ENCODE assay signal across 8 cellular contexts in genomic region chr3:64687781-64688515, GRCh38. TPM values are rescaled to one million over a fixed set of nuclear protein-coding genes. Genes with fewer than 3 reads are reported as not detected.
DNase-seq lines count a peak whose midpoint lies in the region; ATAC-seq lines count a peak whose summit lies in the region.

Gene ADAMTS9 (minus strand): TSS chr3:64688000. CDS start chr3:64687657, 343 bp downstream.

- no peaks in the 10 kb centered on the region for H3K36me3 Mint-ChIP-seq in activated naive CD8-positive, alpha-beta T cell treated with anti-CD3 and anti-CD28 coated beads for 36 hours

- no peak for ATAC-seq in HG02870 (IDR thresholded peaks at IDR 0.05; ENCODE audit: unreplicated experiment)

- DNase-seq in H7 = peak; percentile 83
- peak; percentile 3 for DNase-seq in activated naive CD8-positive, alpha-beta T cell treated with anti-CD3 and anti-CD28 coated beads for 36 hours
- peak in 38 of 42 donors; percentile 15 to 76 (median 52) for DNase-seq in head of caudate nucleus
- DNase-seq in occipital lobe (lab: John Stamatoyannopoulos, UW) = peak; percentile 12
- DNase-seq in NCI-H1092 treated with DMSO at 0.1 percent for 48 hours (lab: John Stamatoyannopoulos, UW) = no peak
- no peak for DNase-seq in stimulated activated CD4-positive, alpha-beta T cell treated with anti-CD3 and anti-CD28 coated beads, Interleukin-4, amount 100 ng/mL, for 1 hour
- no peak for DNase-seq in NCI-H1436 treated with DMSO at 0.1 percent for 48 hours (lab: John Stamatoyannopoulos, UW)

- H3K4me3 ChIP-seq in H7 (ENCODE audit: insufficient read depth, low read depth, low read length) = peak within 1 kb of the TSS; percentile 78

- H3K9me3 Mint-ChIP-seq in activated naive CD8-positive, alpha-beta T cell treated with anti-CD3 and anti-CD28 coated beads for 36 hours = no peaks in the 10 kb centered on the region

- peaks cover 9% of the 10 kb centered on the region for H3K4me1 Mint-ChIP-seq in activated naive CD8-positive, alpha-beta T cell treated with anti-CD3 and anti-CD28 coated beads for 36 hours

- H3K27me3 Mint-ChIP-seq in activated naive CD8-positive, alpha-beta T cell treated with anti-CD3 and anti-CD28 coated beads for 36 hours = peaks cover 69% of the 10 kb centered on the region

- no peak within 1 kb of the TSS for H3K27ac Mint-ChIP-seq in activated naive CD8-positive, alpha-beta T cell treated with anti-CD3 and anti-CD28 coated beads for 36 hours

- intact Hi-C loops in head of caudate nucleus (cut with DNase I) = no loop called here

- H3K36me3 ChIP-seq in H7 (replicated peaks; ENCODE audit: control insufficient read depth, insufficient read depth, low read length) = no peaks in the 10 kb centered on the region

- peaks cover 68% of the 10 kb centered on the region for H3K27me3 ChIP-seq in H7 (ENCODE audit: control insufficient read depth, insufficient read depth, low read length)

- H3K4me3 Mint-ChIP-seq in activated naive CD8-positive, alpha-beta T cell treated with anti-CD3 and anti-CD28 coated beads for 36 hours = peak within 1 kb of the TSS; percentile 8

RNA-seq across cellular contexts. Expression of gene ADAMTS9, which starts in this region (rescaled TPM):
- 4.9 and 5.6 TPM in 2 replicates for total RNA-seq in H7 (2014; rRNA removed; shearing (Covaris generic))
- total RNA-seq in activated naive CD8-positive, alpha-beta T cell treated with anti-CD3 and anti-CD28 coated beads for 36 hours = not detected
- total RNA-seq in occipital lobe = 17.3 TPM

Comparison
In these comparisons a context has a peak if more than half of its experiments do, and no peak if none do; other contexts are left out.
1. Peak in DNase-seq in activated naive CD8-positive, alpha-beta T cell treated with anti-CD3 and anti-CD28 coated beads for 36 hours; RNA of the gene not detected or under 1 TPM.
2. DNase-seq: peak in H7 (single experiment), head of caudate nucleus (38 of 42) and occipital lobe (single experiment); none in NCI-H1092 treated with DMSO at 0.1 percent for 48 hours (single experiment), stimulated activated CD4-positive, alpha-beta T cell treated with anti-CD3 and anti-CD28 coated beads, Interleukin-4, amount 100 ng/mL, for 1 hour (single experiment) and NCI-H1436 treated with DMSO at 0.1 percent for 48 hours (single experiment).